ENCODE assay signal across 21 cellular contexts in the genomic region with DNA sequence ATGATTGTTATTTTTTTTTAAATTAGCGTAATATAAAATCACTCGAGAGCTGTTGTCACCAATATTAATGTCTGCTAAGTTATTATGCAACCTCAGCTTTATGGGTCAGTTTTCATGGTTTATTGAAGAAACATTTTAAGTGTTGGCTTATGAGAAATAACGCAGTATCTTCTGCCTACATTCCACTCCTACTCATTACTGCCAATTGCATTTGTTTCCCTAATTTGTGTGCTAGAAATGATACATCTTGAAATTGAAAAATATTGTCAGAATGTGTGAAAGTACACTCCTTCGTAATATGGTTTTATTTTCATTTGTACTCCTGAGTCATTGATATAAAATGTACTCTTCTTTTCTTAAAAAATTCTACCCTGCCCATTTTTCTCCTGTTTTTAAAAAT.
DNase-seq lines count a peak whose midpoint lies in the region; ATAC-seq and TF ChIP-seq lines count a peak whose summit lies in the region.
"Had no signal": no experiment of that assay in that cellular context is flagged by ENCODE, and none has a peak within 500 bp of the region (broad histone marks: within the 10 kb centered on the region; RNA-seq: fewer than 3 reads in every experiment).

No MANE protein-coding gene starts in this region.

- no peak overlapping the region for H3K14ac ChIP-seq in IMR-90 (replicated peaks; ENCODE audit: low read depth, low read length)

- no peaks in the 10 kb centered on the region for H3K36me3 Mint-ChIP-seq in T-cell
- H3K36me3 Mint-ChIP-seq: CD8-positive, alpha-beta T cell; IgD-negative memory B cell had no signal

- POLR2A ChIA-PET in IMR-90 (lab: Charles Lee; ENCODE audit: unreplicated experiment) = no interaction called here
- POLR2A ChIA-PET in T-cell (lab: Charles Lee) = no interaction called here

- in situ Hi-C loops in IMR-90 (cut with MboI; ENCODE audit: low sequenced_read_pairs) = no loop called here

- no peak overlapping the region for H3K23ac ChIP-seq in IMR-90 (ENCODE audit: low read depth, low read length)

- H2BK5ac ChIP-seq in IMR-90 (ENCODE audit: low read depth, low read length, poor library complexity, severe bottlenecking) = no peak overlapping the region

- no peak for TF ChIP-seq RAD21 in IMR-90 (IDR thresholded peaks at IDR 0.05; ENCODE audit: low read length)

- no peak overlapping the region for H3K56ac ChIP-seq in IMR-90 (ENCODE audit: extremely low read depth, insufficient read depth, low read length)

- no peak overlapping the region for H3K4ac ChIP-seq in IMR-90 (ENCODE audit: low read depth, low read length)

- H3K36me3 ChIP-seq in IMR-90 (ENCODE audit: control insufficient read depth, insufficient read depth, low read length) = no peaks in the 10 kb centered on the region
- H3K36me3 ChIP-seq in skeletal muscle satellite cell (ENCODE audit: insufficient read depth, low read length) = no peaks in the 10 kb centered on the region
- no peaks in the 10 kb centered on the region for H3K36me3 ChIP-seq in gastroesophageal sphincter
- no peaks in the 10 kb centered on the region for H3K36me3 ChIP-seq in right atrium auricular region
- H3K36me3 ChIP-seq: BLaER1 treated with 17β-estradiol and CSF1 and Interleukin-3, amounts not matched to agents 10 nM and 100 nM had no signal

- H2BK120ac ChIP-seq in IMR-90 (ENCODE audit: low read depth, low read length) = no peak overlapping the region

- no peak overlapping the region for H4K5ac ChIP-seq in IMR-90 (ENCODE audit: low read depth, low read length)

- H3K9me1 ChIP-seq in IMR-90 (ENCODE audit: insufficient read depth, low read length) = no peaks in the 10 kb centered on the region

- no peak overlapping the region for H3K27ac Mint-ChIP-seq in T-cell
- H3K27ac Mint-ChIP-seq: B cell; CD8-positive, alpha-beta T cell; GM23338; IgD-negative memory B cell had no signal

- no peak overlapping the region for H3K18ac ChIP-seq in IMR-90 (ENCODE audit: low read depth, low read length)

- H3K4me1 ChIP-seq in IMR-90 (ENCODE audit: control insufficient read depth, insufficient read depth, low read length) = no peaks in the 10 kb centered on the region
- peaks cover 2% of the 10 kb centered on the region for H3K4me1 ChIP-seq in skeletal muscle satellite cell (ENCODE audit: control insufficient read depth, insufficient read depth, low read length)
- H3K4me1 ChIP-seq in gastroesophageal sphincter = peaks cover 5 to 39% (median 9%) of the 10 kb centered on the region in 3 donors
- H3K4me1 ChIP-seq in right atrium auricular region = no peaks in the 10 kb centered on the region

- no peak overlapping the region for H2AFZ ChIP-seq in IMR-90 (replicated peaks; ENCODE audit: low read length, poor library complexity)

- no peak overlapping the region for H2BK15ac ChIP-seq in IMR-90 (ENCODE audit: low read depth, low read length)

- H3K79me1 ChIP-seq in IMR-90 (ENCODE audit: low read depth in 1 of 2, low read length in 2 of 2) = no peaks in the 10 kb centered on the region

- DNase-seq in Ammon's horn (ENCODE audit: low spot score) = peak; percentile 16
- DNase-seq in IMR-90 = no peak
- peak; percentile 69 for DNase-seq in fibroblast of gingiva (ENCODE audit: low read depth)
- no peak for DNase-seq in right atrium auricular region (ENCODE audit: low spot score)
- no peak for DNase-seq in substantia nigra (lab: John Stamatoyannopoulos, UW)
- no peak for DNase-seq in T-cell
- DNase-seq: Calu3; CD8-positive, alpha-beta T cell; DMS 273 treated with DMSO at 0.1 percent for 48 hours; DMS53; DND-41; EL; HCEC 1CT; KBM-7 had no signal

- H3K9me3 ChIP-seq in IMR-90 (ENCODE audit: control insufficient read depth, insufficient read depth, low read length) = no peaks in the 10 kb centered on the region
- H3K9me3 ChIP-seq in skeletal muscle satellite cell (replicated peaks; ENCODE audit: low read length) = no peaks in the 10 kb centered on the region
- no peaks in the 10 kb centered on the region for H3K9me3 ChIP-seq in gastroesophageal sphincter
- no peaks in the 10 kb centered on the region for H3K9me3 ChIP-seq in right atrium auricular region
- H3K9me3 ChIP-seq: BLaER1 treated with 17β-estradiol and CSF1 and Interleukin-3, amounts not matched to agents 10 nM and 100 nM had no signal

- TF ChIP-seq POLR2A in IMR-90 (IDR thresholded peaks at IDR 0.05; ENCODE audit: low read depth, low read length) (no peak), gastroesophageal sphincter (IDR thresholded peaks at IDR 0.05) (no peak)

- no peak overlapping the region for H2AK9ac ChIP-seq in IMR-90 (replicated peaks; ENCODE audit: low read depth, low read length, poor library complexity)

- H3K4me3 Mint-ChIP-seq in T-cell = no peak overlapping the region
- H3K4me3 Mint-ChIP-seq: B cell; CD8-positive, alpha-beta T cell; GM23338; IgD-negative memory B cell had no signal

- H3K9ac ChIP-seq in IMR-90 (ENCODE audit: low read depth, low read length) (no peak overlapping the region), skeletal muscle satellite cell (ENCODE audit: low read depth, low read length) (no peak overlapping the region)
- H3K9ac ChIP-seq: BLaER1 treated with 17β-estradiol and CSF1 and Interleukin-3, amounts not matched to agents 10 nM and 100 nM had no signal

- H4K8ac ChIP-seq in IMR-90 (ENCODE audit: low read depth in 2 of 2, low read length in 2 of 2) = no peak overlapping the region

- no TSS peak for BruUV-seq in IMR-90 (replicated peaks; lab: Mats Ljungman, UMichigan)

- no peaks in the 10 kb centered on the region for H3K9me3 Mint-ChIP-seq in T-cell
- H3K9me3 Mint-ChIP-seq: CD8-positive, alpha-beta T cell; GM23338 had no signal

- no peak overlapping the region for H3K4me2 ChIP-seq in IMR-90 (ENCODE audit: low read depth, low read length)
- H3K4me2 ChIP-seq in skeletal muscle satellite cell (ENCODE audit: low read length) = peak overlapping the region; percentile 43
- H3K4me2 ChIP-seq: GM23338 had no signal

- no peak for TF ChIP-seq EP300 in gastroesophageal sphincter (IDR thresholded peaks at IDR 0.05)

- H3K27ac ChIP-seq in IMR-90 (ENCODE audit: insufficient read depth, low read length) (no peak overlapping the region), gastroesophageal sphincter (no peak overlapping the region), right atrium auricular region (no peak overlapping the region), substantia nigra (ENCODE audit: low read depth, low read length, poor library complexity, severe bottlenecking) (no peak overlapping the region)
- H3K27ac ChIP-seq: BLaER1 treated with 17β-estradiol and CSF1 and Interleukin-3, amounts not matched to agents 10 nM and 100 nM; HL-60 had no signal

- no peaks in the 10 kb centered on the region for H4K20me1 ChIP-seq in IMR-90 (ENCODE audit: insufficient read depth, low read length)
- H4K20me1 ChIP-seq: BLaER1 treated with 17β-estradiol and CSF1 and Interleukin-3, amounts not matched to agents 10 nM and 100 nM had no signal

- H2AK5ac ChIP-seq in IMR-90 (ENCODE audit: low read depth, low read length) = no peak overlapping the region

- intact Hi-C loops in IMR-90 (cut with micrococcal nuclease) = no loop called here

- no peak overlapping the region for H2BK20ac ChIP-seq in IMR-90 (ENCODE audit: low read depth, low read length)

- dilution Hi-C loops in IMR-90 (cut with HindIII; ENCODE audit: low sequenced_read_pairs, unreplicated experiment) = no loop called here

- TF ChIP-seq CTCF in IMR-90 (conservative IDR thresholded peaks at IDR 0.05; ENCODE audit: low read depth, low read length) (no peak), gastroesophageal sphincter (IDR thresholded peaks at IDR 0.05) (no peak), right atrium auricular region (IDR thresholded peaks at IDR 0.05) (no peak)

- ATAC-seq in IMR-90 (ENCODE audit: low read depth) = no peak
- no peak for ATAC-seq in gastroesophageal sphincter
- ATAC-seq in T-cell (replicated peaks in 1 of 4) = no peak
- ATAC-seq: CD8-positive, alpha-beta T cell; GM23338 had no signal

- H3K4me1 Mint-ChIP-seq in T-cell = no peaks in the 10 kb centered on the region
- H3K4me1 Mint-ChIP-seq: B cell had no signal

- WGBS in IMR-90 (ENCODE audit: extremely low coverage in 2 of 2, insufficient read length in 1 of 2), 2 experiments = no CpG with 5 or more reads among the region's 4 CpGs
- WGBS in gastroesophageal sphincter (ENCODE audit: low coverage in 1 of 2), 2 donors = 67 to 81% methylated on average over 4 of the region's 4 CpGs

- H3K27me3 ChIP-seq in IMR-90 (ENCODE audit: control insufficient read depth, insufficient read depth, low read length) (no peaks in the 10 kb centered on the region), skeletal muscle satellite cell (ENCODE audit: control insufficient read depth, insufficient read depth, low read length) (no peaks in the 10 kb centered on the region), gastroesophageal sphincter (no peaks in the 10 kb centered on the region), right atrium auricular region (no peaks in the 10 kb centered on the region)
- H3K27me3 ChIP-seq: BLaER1 treated with 17β-estradiol and CSF1 and Interleukin-3, amounts not matched to agents 10 nM and 100 nM had no signal

- H3K27me3 Mint-ChIP-seq in T-cell = no peaks in the 10 kb centered on the region
- H3K27me3 Mint-ChIP-seq: B cell, IgD-negative memory B cell had no signal

- H4K91ac ChIP-seq in IMR-90 (ENCODE audit: insufficient read depth, low read depth, low read length) = no peak overlapping the region

- no peak overlapping the region for H3K4me3 ChIP-seq in IMR-90 (ENCODE audit: insufficient read depth, low read depth, low read length)
- peak overlapping the region; percentile 23 for H3K4me3 ChIP-seq in skeletal muscle satellite cell (ENCODE audit: low read length)
- no peak overlapping the region for H3K4me3 ChIP-seq in gastroesophageal sphincter
- no peak overlapping the region for H3K4me3 ChIP-seq in right atrium auricular region
- H3K4me3 ChIP-seq: BLaER1 treated with 17β-estradiol and CSF1 and Interleukin-3, amounts not matched to agents 10 nM and 100 nM; GM23338 had no signal

- CTCF ChIA-PET in IMR-90 (lab: Yijun Ruan, JAX) (no interaction called here), T-cell (lab: Charles Lee) (no interaction called here)

TF ChIP-seq in IMR-90, 13 proteins besides CTCF, POLR2A, EP300 and RAD21:
- TF ChIP-seq MAFK (IDR thresholded peaks at IDR 0.05; ENCODE audit: low read depth, low read length) (peak; percentile 46), CEBPB (IDR thresholded peaks at IDR 0.05; ENCODE audit: low read depth, low read length) (no peak)

Comparison
In these comparisons a context has a peak if more than half of its experiments do, and no peak if none do; other contexts are left out.
1. DNase-seq: peak in Ammon's horn (single experiment) and fibroblast of gingiva (single experiment); none in IMR-90 (single experiment), right atrium auricular region (single experiment), substantia nigra (0 of 49) and T-cell (0 of 34).